In the genomic region with DNA sequence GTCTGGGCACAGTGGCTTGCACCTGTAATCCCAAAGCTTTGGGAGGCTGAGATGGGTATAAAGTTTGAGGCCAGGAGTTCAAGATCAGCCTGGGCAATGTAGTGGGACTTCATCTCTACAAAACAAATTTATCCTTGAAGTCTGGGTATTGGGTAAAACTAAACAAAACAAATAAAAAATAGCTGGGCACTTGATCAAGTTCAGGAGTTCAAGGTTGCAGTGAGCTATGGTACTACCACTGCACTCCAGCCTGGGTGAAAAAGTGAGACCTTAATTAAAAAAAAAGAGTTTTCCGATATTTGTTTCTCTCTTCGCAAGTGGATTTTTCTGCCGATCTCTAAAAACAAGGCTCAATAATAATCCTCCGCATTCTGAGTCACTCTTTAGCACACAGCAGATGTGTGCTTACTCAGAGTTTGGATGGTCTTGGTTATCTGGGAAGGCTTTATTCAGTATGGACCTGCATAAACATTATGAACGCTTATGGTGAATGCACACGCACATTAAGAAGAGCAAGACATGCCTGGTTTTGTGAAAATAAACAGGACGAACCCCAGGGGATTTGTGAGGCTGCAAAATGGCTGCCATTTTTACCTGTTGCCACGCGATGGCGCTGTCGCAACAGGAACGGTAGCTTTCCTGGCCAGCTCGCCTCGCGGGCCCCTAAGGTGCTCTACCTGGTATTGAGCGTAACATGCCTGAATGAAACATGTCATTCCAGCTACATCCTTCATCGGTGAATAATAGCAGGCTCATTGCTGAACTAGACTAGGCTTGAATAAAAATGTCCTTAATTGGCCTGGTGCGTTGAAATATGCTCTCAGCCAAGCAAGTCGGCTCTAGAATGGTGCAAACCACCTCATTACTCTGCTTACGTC, we compare ENCODE assay signal across 1 cellular context.
A peak's percentile ranks its signal among the peaks of the same experiment; 100 is the strongest.
TF ChIP-seq lines count a peak whose summit lies in the region.

No MANE protein-coding gene starts in this region.

TF ChIP-seq in HepG2, 621 proteins besides CTCF, POLR2A, EP300 and RAD21 (continued from another document and continues in another):
- TF ChIP-seq, protein P1, sequence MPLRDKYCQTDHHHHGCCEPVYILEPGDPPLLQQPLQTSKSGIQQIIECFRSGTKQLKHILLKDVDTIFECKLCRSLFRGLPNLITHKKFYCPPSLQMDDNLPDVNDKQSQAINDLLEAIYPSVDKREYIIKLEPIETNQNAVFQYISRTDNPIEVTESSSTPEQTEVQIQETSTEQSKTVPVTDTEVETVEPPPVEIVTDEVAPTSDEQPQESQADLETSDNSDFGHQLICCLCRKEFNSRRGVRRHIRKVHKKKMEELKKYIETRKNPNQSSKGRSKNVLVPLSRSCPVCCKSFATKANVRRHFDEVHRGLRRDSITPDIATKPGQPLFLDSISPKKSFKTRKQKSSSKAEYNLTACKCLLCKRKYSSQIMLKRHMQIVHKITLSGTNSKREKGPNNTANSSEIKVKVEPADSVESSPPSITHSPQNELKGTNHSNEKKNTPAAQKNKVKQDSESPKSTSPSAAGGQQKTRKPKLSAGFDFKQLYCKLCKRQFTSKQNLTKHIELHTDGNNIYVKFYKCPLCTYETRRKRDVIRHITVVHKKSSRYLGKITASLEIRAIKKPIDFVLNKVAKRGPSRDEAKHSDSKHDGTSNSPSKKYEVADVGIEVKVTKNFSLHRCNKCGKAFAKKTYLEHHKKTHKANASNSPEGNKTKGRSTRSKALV (CRISPR knock-in tag; IDR thresholded peaks at IDR 0.05) = no peak
- TF ChIP-seq, protein P2, sequence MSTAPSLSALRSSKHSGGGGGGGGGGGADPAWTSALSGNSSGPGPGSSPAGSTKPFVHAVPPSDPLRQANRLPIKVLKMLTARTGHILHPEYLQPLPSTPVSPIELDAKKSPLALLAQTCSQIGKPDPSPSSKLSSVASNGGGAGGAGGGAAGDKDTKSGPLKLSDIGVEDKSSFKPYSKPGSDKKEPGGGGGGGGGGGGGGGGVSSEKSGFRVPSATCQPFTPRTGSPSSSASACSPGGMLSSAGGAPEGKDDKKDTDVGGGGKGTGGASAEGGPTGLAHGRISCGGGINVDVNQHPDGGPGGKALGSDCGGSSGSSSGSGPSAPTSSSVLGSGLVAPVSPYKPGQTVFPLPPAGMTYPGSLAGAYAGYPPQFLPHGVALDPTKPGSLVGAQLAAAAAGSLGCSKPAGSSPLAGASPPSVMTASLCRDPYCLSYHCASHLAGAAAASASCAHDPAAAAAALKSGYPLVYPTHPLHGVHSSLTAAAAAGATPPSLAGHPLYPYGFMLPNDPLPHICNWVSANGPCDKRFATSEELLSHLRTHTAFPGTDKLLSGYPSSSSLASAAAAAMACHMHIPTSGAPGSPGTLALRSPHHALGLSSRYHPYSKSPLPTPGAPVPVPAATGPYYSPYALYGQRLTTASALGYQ (CRISPR knock-in tag; IDR thresholded peaks at IDR 0.05) = no peak
- TF ChIP-seq ZNF629 (CRISPR knock-in tag; conservative IDR thresholded peaks at IDR 0.05) = no peak
- TF ChIP-seq FOXA1 (IDR thresholded peaks at IDR 0.05) = no peak
- TF ChIP-seq FOXA1 (CRISPR knock-in tag; IDR thresholded peaks at IDR 0.05) = peak; percentile 47; the same call in 1 of the 2 replicates
- TF ChIP-seq SIX1 (CRISPR knock-in tag; IDR thresholded peaks at IDR 0.05; ENCODE audit: borderline replicate concordance) = no peak
- TF ChIP-seq SRY (CRISPR knock-in tag; IDR thresholded peaks at IDR 0.05) = no peak
- TF ChIP-seq YEATS2 (CRISPR knock-in tag; IDR thresholded peaks at IDR 0.05; ENCODE audit: borderline replicate concordance) = peak; percentile 34; the same call in 1 of the 2 replicates
- TF ChIP-seq YY1 (IDR thresholded peaks at IDR 0.05; ENCODE audit: insufficient read depth, insufficient replicate concordance, low read depth, low read length) = peak; percentile 87
- no peak for TF ChIP-seq ZNF253 (CRISPR knock-in tag; IDR thresholded peaks at IDR 0.05; ENCODE audit: borderline replicate concordance)
- no peak for TF ChIP-seq ZNF160 (CRISPR knock-in tag; IDR thresholded peaks at IDR 0.05)
- no peak for TF ChIP-seq XBP1 (CRISPR knock-in tag; IDR thresholded peaks at IDR 0.05)
- TF ChIP-seq ZNF260 (CRISPR knock-in tag; IDR thresholded peaks at IDR 0.05; ENCODE audit: borderline replicate concordance, low read depth) = no peak
- TF ChIP-seq ZFAT (CRISPR knock-in tag; conservative IDR thresholded peaks at IDR 0.05) = no peak
- TF ChIP-seq HNRNPK (IDR thresholded peaks at IDR 0.05; ENCODE audit: low read depth, low read length, poor library complexity, severe bottlenecking) = no peak
- TF ChIP-seq KLF16 (CRISPR knock-in tag; IDR thresholded peaks at IDR 0.05) = peak in 1 of 2 experiments; percentile 32; a peak in 2 of 4 replicates
- TF ChIP-seq, protein P3, sequence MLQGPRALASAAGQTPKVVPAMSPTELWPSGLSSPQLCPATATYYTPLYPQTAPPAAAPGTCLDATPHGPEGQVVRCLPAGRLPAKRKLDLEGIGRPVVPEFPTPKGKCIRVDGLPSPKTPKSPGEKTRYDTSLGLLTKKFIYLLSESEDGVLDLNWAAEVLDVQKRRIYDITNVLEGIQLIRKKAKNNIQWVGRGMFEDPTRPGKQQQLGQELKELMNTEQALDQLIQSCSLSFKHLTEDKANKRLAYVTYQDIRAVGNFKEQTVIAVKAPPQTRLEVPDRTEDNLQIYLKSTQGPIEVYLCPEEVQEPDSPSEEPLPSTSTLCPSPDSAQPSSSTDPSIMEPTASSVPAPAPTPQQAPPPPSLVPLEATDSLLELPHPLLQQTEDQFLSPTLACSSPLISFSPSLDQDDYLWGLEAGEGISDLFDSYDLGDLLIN (CRISPR knock-in tag; IDR thresholded peaks at IDR 0.05; ENCODE audit: borderline replicate concordance) = no peak
- no peak for TF ChIP-seq CHD4 (IDR thresholded peaks at IDR 0.05; ENCODE audit: borderline replicate concordance, low read length)
- TF ChIP-seq, protein P4, sequence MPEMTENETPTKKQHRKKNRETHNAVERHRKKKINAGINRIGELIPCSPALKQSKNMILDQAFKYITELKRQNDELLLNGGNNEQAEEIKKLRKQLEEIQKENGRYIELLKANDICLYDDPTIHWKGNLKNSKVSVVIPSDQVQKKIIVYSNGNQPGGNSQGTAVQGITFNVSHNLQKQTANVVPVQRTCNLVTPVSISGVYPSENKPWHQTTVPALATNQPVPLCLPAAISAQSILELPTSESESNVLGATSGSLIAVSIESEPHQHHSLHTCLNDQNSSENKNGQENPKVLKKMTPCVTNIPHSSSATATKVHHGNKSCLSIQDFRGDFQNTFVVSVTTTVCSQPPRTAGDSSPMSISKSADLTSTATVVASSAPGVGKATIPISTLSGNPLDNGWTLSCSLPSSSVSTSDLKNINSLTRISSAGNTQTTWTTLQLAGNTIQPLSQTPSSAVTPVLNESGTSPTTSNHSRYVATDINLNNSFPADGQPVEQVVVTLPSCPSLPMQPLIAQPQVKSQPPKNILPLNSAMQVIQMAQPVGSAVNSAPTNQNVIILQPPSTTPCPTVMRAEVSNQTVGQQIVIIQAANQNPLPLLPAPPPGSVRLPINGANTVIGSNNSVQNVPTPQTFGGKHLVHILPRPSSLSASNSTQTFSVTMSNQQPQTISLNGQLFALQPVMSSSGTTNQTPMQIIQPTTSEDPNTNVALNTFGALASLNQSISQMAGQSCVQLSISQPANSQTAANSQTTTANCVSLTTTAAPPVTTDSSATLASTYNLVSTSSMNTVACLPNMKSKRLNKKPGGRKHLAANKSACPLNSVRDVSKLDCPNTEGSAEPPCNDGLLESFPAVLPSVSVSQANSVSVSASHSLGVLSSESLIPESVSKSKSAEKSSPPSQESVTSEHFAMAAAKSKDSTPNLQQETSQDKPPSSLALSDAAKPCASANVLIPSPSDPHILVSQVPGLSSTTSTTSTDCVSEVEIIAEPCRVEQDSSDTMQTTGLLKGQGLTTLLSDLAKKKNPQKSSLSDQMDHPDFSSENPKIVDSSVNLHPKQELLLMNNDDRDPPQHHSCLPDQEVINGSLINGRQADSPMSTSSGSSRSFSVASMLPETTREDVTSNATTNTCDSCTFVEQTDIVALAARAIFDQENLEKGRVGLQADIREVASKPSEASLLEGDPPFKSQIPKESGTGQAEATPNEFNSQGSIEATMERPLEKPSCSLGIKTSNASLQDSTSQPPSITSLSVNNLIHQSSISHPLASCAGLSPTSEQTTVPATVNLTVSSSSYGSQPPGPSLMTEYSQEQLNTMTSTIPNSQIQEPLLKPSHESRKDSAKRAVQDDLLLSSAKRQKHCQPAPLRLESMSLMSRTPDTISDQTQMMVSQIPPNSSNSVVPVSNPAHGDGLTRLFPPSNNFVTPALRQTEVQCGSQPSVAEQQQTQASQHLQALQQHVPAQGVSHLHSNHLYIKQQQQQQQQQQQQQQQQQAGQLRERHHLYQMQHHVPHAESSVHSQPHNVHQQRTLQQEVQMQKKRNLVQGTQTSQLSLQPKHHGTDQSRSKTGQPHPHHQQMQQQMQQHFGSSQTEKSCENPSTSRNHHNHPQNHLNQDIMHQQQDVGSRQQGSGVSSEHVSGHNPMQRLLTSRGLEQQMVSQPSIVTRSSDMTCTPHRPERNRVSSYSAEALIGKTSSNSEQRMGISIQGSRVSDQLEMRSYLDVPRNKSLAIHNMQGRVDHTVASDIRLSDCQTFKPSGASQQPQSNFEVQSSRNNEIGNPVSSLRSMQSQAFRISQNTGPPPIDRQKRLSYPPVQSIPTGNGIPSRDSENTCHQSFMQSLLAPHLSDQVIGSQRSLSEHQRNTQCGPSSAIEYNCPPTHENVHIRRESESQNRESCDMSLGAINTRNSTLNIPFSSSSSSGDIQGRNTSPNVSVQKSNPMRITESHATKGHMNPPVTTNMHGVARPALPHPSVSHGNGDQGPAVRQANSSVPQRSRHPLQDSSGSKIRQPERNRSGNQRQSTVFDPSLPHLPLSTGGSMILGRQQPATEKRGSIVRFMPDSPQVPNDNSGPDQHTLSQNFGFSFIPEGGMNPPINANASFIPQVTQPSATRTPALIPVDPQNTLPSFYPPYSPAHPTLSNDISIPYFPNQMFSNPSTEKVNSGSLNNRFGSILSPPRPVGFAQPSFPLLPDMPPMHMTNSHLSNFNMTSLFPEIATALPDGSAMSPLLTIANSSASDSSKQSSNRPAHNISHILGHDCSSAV (CRISPR knock-in tag; IDR thresholded peaks at IDR 0.05; ENCODE audit: borderline replicate concordance) = no peak
- no peak for TF ChIP-seq CBX1 (IDR thresholded peaks at IDR 0.05; ENCODE audit: low read depth)
- TF ChIP-seq GATA4 (IDR thresholded peaks at IDR 0.05; ENCODE audit: borderline replicate concordance, low read depth) = no peak
- no peak for TF ChIP-seq NFYC (CRISPR knock-in tag; IDR thresholded peaks at IDR 0.05)
- TF ChIP-seq IRF2 (CRISPR knock-in tag; IDR thresholded peaks at IDR 0.05) = peak; percentile 40; the same call in 1 of the 2 replicates
- 0 out of 2 replicates have a peak, but pooled peaks have one; percentile 29 for TF ChIP-seq ZFX (CRISPR knock-in tag; IDR thresholded peaks at IDR 0.05; ENCODE audit: low read depth)
- no peak for TF ChIP-seq HIVEP1 (CRISPR knock-in tag; IDR thresholded peaks at IDR 0.05)
- peak; percentile 46 for TF ChIP-seq TEAD3 (CRISPR knock-in tag; optimal IDR thresholded peaks at IDR 0.05; ENCODE audit: borderline replicate concordance)
- TF ChIP-seq, protein P5, sequence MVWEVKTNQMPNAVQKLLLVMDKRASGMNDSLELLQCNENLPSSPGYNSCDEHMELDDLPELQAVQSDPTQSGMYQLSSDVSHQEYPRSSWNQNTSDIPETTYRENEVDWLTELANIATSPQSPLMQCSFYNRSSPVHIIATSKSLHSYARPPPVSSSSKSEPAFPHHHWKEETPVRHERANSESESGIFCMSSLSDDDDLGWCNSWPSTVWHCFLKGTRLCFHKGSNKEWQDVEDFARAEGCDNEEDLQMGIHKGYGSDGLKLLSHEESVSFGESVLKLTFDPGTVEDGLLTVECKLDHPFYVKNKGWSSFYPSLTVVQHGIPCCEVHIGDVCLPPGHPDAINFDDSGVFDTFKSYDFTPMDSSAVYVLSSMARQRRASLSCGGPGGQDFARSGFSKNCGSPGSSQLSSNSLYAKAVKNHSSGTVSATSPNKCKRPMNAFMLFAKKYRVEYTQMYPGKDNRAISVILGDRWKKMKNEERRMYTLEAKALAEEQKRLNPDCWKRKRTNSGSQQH (CRISPR knock-in tag; IDR thresholded peaks at IDR 0.05; ENCODE audit: low read depth) = no peak
- TF ChIP-seq, protein P6, sequence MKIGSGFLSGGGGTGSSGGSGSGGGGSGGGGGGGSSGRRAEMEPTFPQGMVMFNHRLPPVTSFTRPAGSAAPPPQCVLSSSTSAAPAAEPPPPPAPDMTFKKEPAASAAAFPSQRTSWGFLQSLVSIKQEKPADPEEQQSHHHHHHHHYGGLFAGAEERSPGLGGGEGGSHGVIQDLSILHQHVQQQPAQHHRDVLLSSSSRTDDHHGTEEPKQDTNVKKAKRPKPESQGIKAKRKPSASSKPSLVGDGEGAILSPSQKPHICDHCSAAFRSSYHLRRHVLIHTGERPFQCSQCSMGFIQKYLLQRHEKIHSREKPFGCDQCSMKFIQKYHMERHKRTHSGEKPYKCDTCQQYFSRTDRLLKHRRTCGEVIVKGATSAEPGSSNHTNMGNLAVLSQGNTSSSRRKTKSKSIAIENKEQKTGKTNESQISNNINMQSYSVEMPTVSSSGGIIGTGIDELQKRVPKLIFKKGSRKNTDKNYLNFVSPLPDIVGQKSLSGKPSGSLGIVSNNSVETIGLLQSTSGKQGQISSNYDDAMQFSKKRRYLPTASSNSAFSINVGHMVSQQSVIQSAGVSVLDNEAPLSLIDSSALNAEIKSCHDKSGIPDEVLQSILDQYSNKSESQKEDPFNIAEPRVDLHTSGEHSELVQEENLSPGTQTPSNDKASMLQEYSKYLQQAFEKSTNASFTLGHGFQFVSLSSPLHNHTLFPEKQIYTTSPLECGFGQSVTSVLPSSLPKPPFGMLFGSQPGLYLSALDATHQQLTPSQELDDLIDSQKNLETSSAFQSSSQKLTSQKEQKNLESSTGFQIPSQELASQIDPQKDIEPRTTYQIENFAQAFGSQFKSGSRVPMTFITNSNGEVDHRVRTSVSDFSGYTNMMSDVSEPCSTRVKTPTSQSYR (CRISPR knock-in tag; IDR thresholded peaks at IDR 0.05; ENCODE audit: borderline replicate concordance) = no peak
- 0 out of 2 replicates have a peak, but pooled peaks have one; percentile 40 for TF ChIP-seq ZNF446 (CRISPR knock-in tag; IDR thresholded peaks at IDR 0.05)
- no peak for TF ChIP-seq PHF20 (CRISPR knock-in tag; IDR thresholded peaks at IDR 0.05)
- 0 out of 2 replicates have a peak, but pooled peaks have one; percentile 41 for TF ChIP-seq KLF12 (CRISPR knock-in tag; IDR thresholded peaks at IDR 0.05; ENCODE audit: borderline replicate concordance)
- TF ChIP-seq NPAS2 (CRISPR knock-in tag; IDR thresholded peaks at IDR 0.05; ENCODE audit: borderline replicate concordance) = no peak
- TF ChIP-seq, protein P7, sequence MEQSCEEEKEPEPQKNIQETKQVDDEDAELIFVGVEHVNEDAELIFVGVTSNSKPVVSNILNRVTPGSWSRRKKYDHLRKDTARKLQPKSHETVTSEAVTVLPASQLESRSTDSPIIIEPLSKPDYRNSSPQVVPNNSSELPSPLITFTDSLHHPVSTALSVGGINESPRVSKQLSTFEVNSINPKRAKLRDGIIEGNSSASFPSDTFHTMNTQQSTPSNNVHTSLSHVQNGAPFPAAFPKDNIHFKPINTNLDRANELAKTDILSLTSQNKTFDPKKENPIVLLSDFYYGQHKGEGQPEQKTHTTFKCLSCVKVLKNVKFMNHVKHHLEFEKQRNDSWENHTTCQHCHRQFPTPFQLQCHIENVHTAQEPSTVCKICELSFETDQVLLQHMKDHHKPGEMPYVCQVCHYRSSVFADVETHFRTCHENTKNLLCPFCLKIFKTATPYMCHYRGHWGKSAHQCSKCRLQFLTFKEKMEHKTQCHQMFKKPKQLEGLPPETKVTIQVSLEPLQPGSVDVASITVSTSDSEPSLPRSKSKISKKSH (CRISPR knock-in tag; IDR thresholded peaks at IDR 0.05; ENCODE audit: borderline replicate concordance) = no peak
- TF ChIP-seq ASH2L (IDR thresholded peaks at IDR 0.05; ENCODE audit: insufficient read length, low read depth, low read length) = peak; percentile 27
- no peak for TF ChIP-seq ZNF891 (CRISPR knock-in tag; IDR thresholded peaks at IDR 0.05)
- TF ChIP-seq ZNF10 (CRISPR knock-in tag; IDR thresholded peaks at IDR 0.05; ENCODE audit: borderline replicate concordance, low read depth) = no peak
- TF ChIP-seq EHMT2 (IDR thresholded peaks at IDR 0.05; ENCODE audit: borderline replicate concordance, low read depth, low read length) = no peak
